18 cellular contexts compared by ENCODE assay signal in genomic region chr15:98580577-98580976, GRCh38.
DNase-seq lines count a peak whose midpoint lies in the region; ATAC-seq and TF ChIP-seq lines count a peak whose summit lies in the region.
"Had no signal": no experiment of that assay in that cellular context is flagged by ENCODE, and none has a peak within 500 bp of the region (broad histone marks: within the 10 kb centered on the region; RNA-seq: fewer than 3 reads in every experiment).

No MANE protein-coding gene starts in this region.

- ATAC-seq in left cardiac atrium (peak; percentile 35 to 55), HG03159 (IDR thresholded peaks at IDR 0.05; ENCODE audit: unreplicated experiment) (no peak)
- no peak for ATAC-seq in activated naive CD4-positive, alpha-beta T cell treated with anti-CD3 and anti-CD28 coated beads, Interleukin-2, amount 50 U/mL, for 72 hours
- ATAC-seq: left lobe of liver, T-cell had no signal

- H3K4me3 ChIP-seq in HEK293 (ENCODE audit: low read depth, low read length): no peak overlapping the region
- peak overlapping the region; percentile 14 for H3K4me3 ChIP-seq in rectal smooth muscle tissue (ENCODE audit: low read length)
- H3K4me3 ChIP-seq: BLaER1 treated with 17β-estradiol and CSF1 and Interleukin-3, amounts not matched to agents 10 nM and 100 nM; skin epidermis; uterus had no signal

- H3K9me3 ChIP-seq in HEK293 (ENCODE audit: control insufficient read depth, insufficient read depth, low read depth, low read length): no peaks in the 10 kb centered on the region
- H3K9me3 ChIP-seq: uterus had no signal

- intact Hi-C loops in left cardiac atrium (cut with DNase I): no loop called here

- H3K27ac Mint-ChIP-seq in activated naive CD4-positive, alpha-beta T cell treated with anti-CD3 and anti-CD28 coated beads, Interleukin-2, amount 50 U/mL, for 72 hours: no peak overlapping the region
- H3K27ac Mint-ChIP-seq: endodermal cell, T-cell had no signal

- no peak overlapping the region for H3K9ac ChIP-seq in rectal smooth muscle tissue (ENCODE audit: low read length)
- H3K9ac ChIP-seq: BLaER1 treated with 17β-estradiol and CSF1 and Interleukin-3, amounts not matched to agents 10 nM and 100 nM had no signal

- H3K27me3 ChIP-seq in rectal smooth muscle tissue (ENCODE audit: control insufficient read depth, insufficient read depth, low read length): peaks cover 2% of the 10 kb centered on the region
- H3K27me3 ChIP-seq: BLaER1 treated with 17β-estradiol and CSF1 and Interleukin-3, amounts not matched to agents 10 nM and 100 nM had no signal

- H3K36me3 ChIP-seq in HEK293 (ENCODE audit: control insufficient read depth in 2 of 2, insufficient read depth in 1 of 2, low read length in 2 of 2) (no peaks in the 10 kb centered on the region), rectal smooth muscle tissue (ENCODE audit: control insufficient read depth, insufficient read depth, low read length) (no peaks in the 10 kb centered on the region)
- H3K36me3 ChIP-seq: BLaER1 treated with 17β-estradiol and CSF1 and Interleukin-3, amounts not matched to agents 10 nM and 100 nM; uterus had no signal

- DNase-seq in Daoy (ENCODE audit: low read depth) (peak; percentile 34), left cardiac atrium (no peak), Ammon's horn (ENCODE audit: low spot score) (no peak)
- no peak for DNase-seq in activated naive CD4-positive, alpha-beta T cell treated with anti-CD3 and anti-CD28 coated beads, Interleukin-2, amount 50 U/mL, for 72 hours (ENCODE audit: low spot score in 2 of 2)
- DNase-seq: activated naive CD4-positive, alpha-beta T cell; aorta; endodermal cell; NCI-H146; NCI-H226; stimulated activated CD4-positive, alpha-beta T cell treated with anti-CD3 and anti-CD28 coated beads, Interleukin-4, amount 100 ng/mL, for 1 hour; T-cell; uterus had no signal

- POLR2A ChIA-PET in HEK293 (lab: Yijun Ruan, JAX): no interaction called here

- no peaks in the 10 kb centered on the region for H3K9me3 Mint-ChIP-seq in activated naive CD4-positive, alpha-beta T cell treated with anti-CD3 and anti-CD28 coated beads, Interleukin-2, amount 50 U/mL, for 72 hours

- H3K27ac ChIP-seq in HEK293 (ENCODE audit: extremely low read depth, low read depth, low read length): no peak overlapping the region
- H3K27ac ChIP-seq in rectal smooth muscle tissue (ENCODE audit: low read depth, low read length): no peak overlapping the region
- H3K27ac ChIP-seq: BLaER1 treated with 17β-estradiol and CSF1 and Interleukin-3, amounts not matched to agents 10 nM and 100 nM; skin epidermis; uterus had no signal

- H3K4me1 ChIP-seq in HEK293 (ENCODE audit: control insufficient read depth, insufficient read depth, low read length) (peaks cover 18% of the 10 kb centered on the region), rectal smooth muscle tissue (ENCODE audit: control insufficient read depth, insufficient read depth, low read length) (no peaks in the 10 kb centered on the region)
- H3K4me1 ChIP-seq: BLaER1 treated with 17β-estradiol and CSF1 and Interleukin-3, amounts not matched to agents 10 nM and 100 nM; uterus had no signal

- no peak for TF ChIP-seq CTCF in HEK293 (tag by site-specific recombination; IDR thresholded peaks at IDR 0.05)

- peaks cover 0 to 5% of the 10 kb centered on the region in 2 donors for H3K36me3 Mint-ChIP-seq in activated naive CD4-positive, alpha-beta T cell treated with anti-CD3 and anti-CD28 coated beads, Interleukin-2, amount 50 U/mL, for 72 hours
- H3K36me3 Mint-ChIP-seq: T-cell had no signal

- CTCF ChIA-PET in HEK293 (lab: Yijun Ruan, JAX): interaction anchor here (0.7 to 1.6 kb wide), 4 partner anchors 52 to 317 kb away, joined by 3 to 5 read pairs (median 4); no protein-coding TSS in a partner anchor

TF ChIP-seq in HEK293, 187 proteins besides CTCF, POLR2A, EP300 and RAD21:
- TF ChIP-seq SP2 (tag by site-specific recombination; IDR thresholded peaks at IDR 0.05): no peak
- TF ChIP-seq ZNF600 (tag by site-specific recombination; IDR thresholded peaks at IDR 0.05): peak; percentile 83
- peak; percentile 77; the same call in 1 of the 2 replicates for TF ChIP-seq ZBTB17 (tag by site-specific recombination; IDR thresholded peaks at IDR 0.05)
- no peak for TF ChIP-seq ZIC2 (tag by site-specific recombination; IDR thresholded peaks at IDR 0.05)
- TF ChIP-seq ZNF394 (tag by site-specific recombination; IDR thresholded peaks at IDR 0.05; ENCODE audit: borderline replicate concordance): no peak
- no peak for TF ChIP-seq AEBP2 (tag by site-specific recombination; IDR thresholded peaks at IDR 0.05; ENCODE audit: borderline replicate concordance)
- TF ChIP-seq IKZF3 (tag by site-specific recombination; IDR thresholded peaks at IDR 0.05): peak; percentile 40; the same call in 1 of the 2 replicates
- no peak for TF ChIP-seq ZNF768 (tag by site-specific recombination; IDR thresholded peaks at IDR 0.05)
- no peak for TF ChIP-seq ZNF274 (IDR thresholded peaks at IDR 0.05; ENCODE audit: low read length)
- TF ChIP-seq ZNF274 (tag by site-specific recombination; IDR thresholded peaks at IDR 0.05; ENCODE audit: borderline replicate concordance): no peak
- TF ChIP-seq TRIM28 (IDR thresholded peaks at IDR 0.05; ENCODE audit: borderline replicate concordance, low read length): 0 out of 2 replicates have a peak, but pooled peaks have one; percentile 43
- peak; percentile 54 for TF ChIP-seq GLIS1 (tag by site-specific recombination; IDR thresholded peaks at IDR 0.05)
- no peak for TF ChIP-seq ZNF664 (tag by site-specific recombination; IDR thresholded peaks at IDR 0.05)
TF ChIP-seq in HEK293: peak in this region for 5.

Comparison
In these comparisons a context has a peak if more than half of its experiments do, and no peak if none do; other contexts are left out.
1. ATAC-seq: peak in left cardiac atrium (2 of 2); none in HG03159 (single experiment) and activated naive CD4-positive, alpha-beta T cell treated with anti-CD3 and anti-CD28 coated beads, Interleukin-2, amount 50 U/mL, for 72 hours (0 of 2).